6 cellular contexts compared by ENCODE assay signal in genomic region chr4:75531536-75532143, GRCh38. TPM values are rescaled to one million over a fixed set of nuclear protein-coding genes. Genes with fewer than 3 reads are reported as not detected.
"Had no signal": no experiment of that assay in that cellular context is flagged by ENCODE, and none has a peak within 500 bp of the region (broad histone marks: within the 10 kb centered on the region; RNA-seq: fewer than 3 reads in every experiment).

No MANE protein-coding gene starts in this region.

RNA-seq across cellular contexts. Expression of gene ODAPH, which starts 24.2 kb away (rescaled TPM):
- total RNA-seq: GM23248, GM23338, H1, H7, H9, HFFc6 had no signal
- polyA plus RNA-seq: GM23248, GM23338, H1 had no signal
